1 cellular context compared by ENCODE assay signal in the genomic region with DNA sequence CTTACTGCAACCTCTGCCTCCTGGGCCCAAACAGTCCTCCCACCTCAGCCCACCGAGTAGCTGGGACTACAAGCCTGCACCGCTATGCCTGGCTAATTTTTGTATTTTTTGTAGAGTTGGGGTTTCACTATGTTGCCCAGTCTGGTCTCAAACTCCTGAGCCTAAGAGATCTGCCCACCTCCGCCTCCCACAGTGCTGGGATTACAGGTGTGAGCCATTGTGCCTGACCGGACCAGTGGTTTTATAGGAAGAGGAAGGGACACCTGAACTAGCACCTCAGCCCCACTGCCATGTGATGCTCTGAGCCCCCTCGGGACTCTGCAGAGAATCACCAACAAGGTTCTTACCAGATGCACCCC.
TF ChIP-seq lines count a peak whose summit lies in the region.

No MANE protein-coding gene starts in this region.

TF ChIP-seq in SK-N-SH treated with all-trans-retinoic acid at 6 μM for 48 hours, 23 proteins besides CTCF, POLR2A, EP300 and RAD21 (continued from another document):
- TF ChIP-seq, protein P1, sequence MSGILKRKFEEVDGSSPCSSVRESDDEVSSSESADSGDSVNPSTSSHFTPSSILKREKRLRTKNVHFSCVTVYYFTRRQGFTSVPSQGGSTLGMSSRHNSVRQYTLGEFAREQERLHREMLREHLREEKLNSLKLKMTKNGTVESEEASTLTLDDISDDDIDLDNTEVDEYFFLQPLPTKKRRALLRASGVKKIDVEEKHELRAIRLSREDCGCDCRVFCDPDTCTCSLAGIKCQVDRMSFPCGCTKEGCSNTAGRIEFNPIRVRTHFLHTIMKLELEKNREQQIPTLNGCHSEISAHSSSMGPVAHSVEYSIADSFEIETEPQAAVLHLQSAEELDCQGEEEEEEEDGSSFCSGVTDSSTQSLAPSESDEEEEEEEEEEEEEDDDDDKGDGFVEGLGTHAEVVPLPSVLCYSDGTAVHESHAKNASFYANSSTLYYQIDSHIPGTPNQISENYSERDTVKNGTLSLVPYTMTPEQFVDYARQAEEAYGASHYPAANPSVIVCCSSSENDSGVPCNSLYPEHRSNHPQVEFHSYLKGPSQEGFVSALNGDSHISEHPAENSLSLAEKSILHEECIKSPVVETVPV (CRISPR knock-in tag; IDR thresholded peaks at IDR 0.05) = no peak
- TF ChIP-seq, protein P2, sequence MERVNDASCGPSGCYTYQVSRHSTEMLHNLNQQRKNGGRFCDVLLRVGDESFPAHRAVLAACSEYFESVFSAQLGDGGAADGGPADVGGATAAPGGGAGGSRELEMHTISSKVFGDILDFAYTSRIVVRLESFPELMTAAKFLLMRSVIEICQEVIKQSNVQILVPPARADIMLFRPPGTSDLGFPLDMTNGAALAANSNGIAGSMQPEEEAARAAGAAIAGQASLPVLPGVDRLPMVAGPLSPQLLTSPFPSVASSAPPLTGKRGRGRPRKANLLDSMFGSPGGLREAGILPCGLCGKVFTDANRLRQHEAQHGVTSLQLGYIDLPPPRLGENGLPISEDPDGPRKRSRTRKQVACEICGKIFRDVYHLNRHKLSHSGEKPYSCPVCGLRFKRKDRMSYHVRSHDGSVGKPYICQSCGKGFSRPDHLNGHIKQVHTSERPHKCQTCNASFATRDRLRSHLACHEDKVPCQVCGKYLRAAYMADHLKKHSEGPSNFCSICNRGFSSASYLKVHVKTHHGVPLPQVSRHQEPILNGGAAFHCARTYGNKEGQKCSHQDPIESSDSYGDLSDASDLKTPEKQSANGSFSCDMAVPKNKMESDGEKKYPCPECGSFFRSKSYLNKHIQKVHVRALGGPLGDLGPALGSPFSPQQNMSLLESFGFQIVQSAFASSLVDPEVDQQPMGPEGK (CRISPR knock-in tag; IDR thresholded peaks at IDR 0.05; ENCODE audit: borderline replicate concordance) = no peak
- no peak for TF ChIP-seq TOX (CRISPR knock-in tag; IDR thresholded peaks at IDR 0.05; ENCODE audit: borderline replicate concordance)
